16 cellular contexts compared by ENCODE assay signal in genomic region chr5:112063191-112063590, GRCh38.
A peak's percentile ranks its signal among the peaks of the same experiment; 100 is the strongest.
DNase-seq lines count a peak whose midpoint lies in the region; ATAC-seq and TF ChIP-seq lines count a peak whose summit lies in the region.
"Had no signal": no experiment of that assay in that cellular context is flagged by ENCODE, and none has a peak within 500 bp of the region (broad histone marks: within the 10 kb centered on the region; RNA-seq: fewer than 3 reads in every experiment).

No MANE protein-coding gene starts in this region.

- H3K27ac Mint-ChIP-seq in mesothelial cell of epicardium = peak overlapping the region; percentile 90
- H3K27ac Mint-ChIP-seq in natural killer cell = no peak overlapping the region
- H3K27ac Mint-ChIP-seq: CD4-positive, alpha-beta memory T cell; HFFc6 had no signal

- DNase-seq in GM12865 (ENCODE audit: low read depth) = peak; percentile 9
- DNase-seq in NAMALWA (ENCODE audit: low spot score) = peak; percentile 7
- no peak for DNase-seq in mesothelial cell of epicardium (ENCODE audit: low spot score in 2 of 2, unreplicated experiment in 2 of 2)
- DNase-seq in natural killer cell = no peak
- DNase-seq in DMS153 (lab: John Stamatoyannopoulos, UW) = no peak
- no peak for DNase-seq in epidermal melanocyte (ENCODE audit: insufficient read length, low spot score)
- DNase-seq: C1 segment of cervical spinal cord; Calu3; CD4-positive, alpha-beta memory T cell; COR-L47; DMS53; DMS79 treated with DMSO at 0.1 percent for 48 hours; GF-D8; GOT3; HFFc6 had no signal

- no peak for ATAC-seq in natural killer cell

- H3K4me3 Mint-ChIP-seq in mesothelial cell of epicardium (no peak overlapping the region), natural killer cell (no peak overlapping the region)
- H3K4me3 Mint-ChIP-seq: CD4-positive, alpha-beta memory T cell; HFFc6 had no signal

- intact Hi-C loops in natural killer cell (cut with micrococcal nuclease) = no loop called here

- H3K27me3 Mint-ChIP-seq in mesothelial cell of epicardium (ENCODE audit: low read depth) (no peaks in the 10 kb centered on the region), natural killer cell (ENCODE audit: low read depth in 2 of 2) (peaks cover 0 to 3% of the 10 kb centered on the region in 2 donors)
- H3K27me3 Mint-ChIP-seq: CD4-positive, alpha-beta memory T cell had no signal

- H3K4me1 Mint-ChIP-seq in mesothelial cell of epicardium (peaks cover 79% of the 10 kb centered on the region), natural killer cell (no peaks in the 10 kb centered on the region)
- H3K4me1 Mint-ChIP-seq: CD4-positive, alpha-beta memory T cell had no signal

- TF ChIP-seq CTCF in GM12865 (IDR thresholded peaks at IDR 0.05; ENCODE audit: insufficient read depth, low read depth, low read length, missing control alignments) (no peak), mesothelial cell of epicardium (IDR thresholded peaks at IDR 0.05; ENCODE audit: unreplicated experiment) (no peak), natural killer cell (IDR thresholded peaks at IDR 0.05) (no peak)

- no peak overlapping the region for H3K4me3 ChIP-seq in GM12865 (ENCODE audit: low read depth, low read length)
- H3K4me3 ChIP-seq: HAP-1 had no signal

- no peaks in the 10 kb centered on the region for H3K36me3 Mint-ChIP-seq in mesothelial cell of epicardium
- H3K36me3 Mint-ChIP-seq in natural killer cell = no peaks in the 10 kb centered on the region
- H3K36me3 Mint-ChIP-seq: CD4-positive, alpha-beta memory T cell had no signal

- H3K9me3 Mint-ChIP-seq in mesothelial cell of epicardium (no peaks in the 10 kb centered on the region), natural killer cell (no peaks in the 10 kb centered on the region)
- H3K9me3 Mint-ChIP-seq: HFFc6 had no signal

Comparison
In these comparisons a context has a peak if more than half of its experiments do, and no peak if none do; other contexts are left out.
1. DNase-seq: peak in GM12865 (single experiment) and NAMALWA (single experiment); none in mesothelial cell of epicardium (0 of 2), natural killer cell (single experiment), DMS153 (single experiment) and epidermal melanocyte (single experiment).